10 cellular contexts compared by ENCODE assay signal in the genomic region with DNA sequence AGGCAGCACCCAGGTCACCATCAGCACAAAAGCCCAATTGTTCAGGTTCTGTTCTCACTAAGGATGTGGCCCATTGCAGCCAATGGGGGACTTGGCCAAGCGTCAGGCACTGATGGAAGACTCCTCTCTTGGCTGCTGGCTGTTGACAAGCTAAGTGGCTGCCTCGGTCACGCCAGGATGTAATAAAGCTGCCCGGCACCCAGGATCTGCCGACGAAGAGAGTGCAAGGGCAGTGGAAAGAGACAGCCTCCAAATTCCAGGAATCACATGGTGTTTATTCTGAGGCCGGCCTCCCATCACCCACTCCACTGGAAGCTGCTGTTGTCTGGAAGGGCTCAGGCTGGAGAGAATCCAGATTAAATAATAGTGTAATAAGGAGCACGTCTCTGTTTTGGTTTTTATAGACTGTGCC.
DNase-seq lines count a peak whose midpoint lies in the region; ATAC-seq and TF ChIP-seq lines count a peak whose summit lies in the region.
"Had no signal": no experiment of that assay in that cellular context is flagged by ENCODE, and none has a peak within 500 bp of the region (broad histone marks: within the 10 kb centered on the region; RNA-seq: fewer than 3 reads in every experiment).

No MANE protein-coding gene starts in this region.

- H3K9me3 Mint-ChIP-seq in T-cell: peaks cover 5 to 16% (median 13%) of the 10 kb centered on the region in 3 donors

- no peaks in the 10 kb centered on the region for H3K27me3 Mint-ChIP-seq in T-cell

- CTCF ChIA-PET in T-cell (lab: Charles Lee): no interaction called here

- ATAC-seq in left ventricle myocardium superior (peak; percentile 99), HG03095 (IDR thresholded peaks at IDR 0.05; ENCODE audit: unreplicated experiment) (no peak), HG03439 (IDR thresholded peaks at IDR 0.05; ENCODE audit: unreplicated experiment) (no peak), T-cell (replicated peaks in 1 of 4) (no peak)
- ATAC-seq: stimulated activated effector memory CD8-positive, alpha-beta T cell treated with anti-CD3 and anti-CD28 coated beads, Interleukin-12 subunit alpha, Interleukin-12 subunit beta, amount 100 ng/mL, for 72 hours had no signal

- H3K27ac Mint-ChIP-seq in T-cell: no peak overlapping the region
- H3K27ac Mint-ChIP-seq: IgD-negative memory B cell; stimulated activated effector memory CD8-positive, alpha-beta T cell treated with anti-CD3 and anti-CD28 coated beads, Interleukin-12 subunit alpha, Interleukin-12 subunit beta, amount 100 ng/mL, for 72 hours had no signal

- no peak for TF ChIP-seq CTCF in retinal pigment epithelial cell (conservative IDR thresholded peaks at IDR 0.05; ENCODE audit: low read depth, low read length)

- no peak overlapping the region for H3K4me3 ChIP-seq in retinal pigment epithelial cell (ENCODE audit: low read length)

- H3K36me3 Mint-ChIP-seq in T-cell: no peaks in the 10 kb centered on the region
- H3K36me3 Mint-ChIP-seq: stimulated activated effector memory CD8-positive, alpha-beta T cell treated with anti-CD3 and anti-CD28 coated beads, Interleukin-12 subunit alpha, Interleukin-12 subunit beta, amount 100 ng/mL, for 72 hours had no signal

- H3K4me1 Mint-ChIP-seq in T-cell: no peaks in the 10 kb centered on the region
- H3K4me1 Mint-ChIP-seq: IgD-negative memory B cell; stimulated activated effector memory CD8-positive, alpha-beta T cell treated with anti-CD3 and anti-CD28 coated beads, Interleukin-12 subunit alpha, Interleukin-12 subunit beta, amount 100 ng/mL, for 72 hours had no signal

- no peak overlapping the region for H3K4me3 Mint-ChIP-seq in T-cell
- H3K4me3 Mint-ChIP-seq: IgD-negative memory B cell; stimulated activated effector memory CD8-positive, alpha-beta T cell treated with anti-CD3 and anti-CD28 coated beads, Interleukin-12 subunit alpha, Interleukin-12 subunit beta, amount 100 ng/mL, for 72 hours had no signal

- intact Hi-C loops in left ventricle myocardium superior (cut with micrococcal nuclease): no loop called here

- DNase-seq in EL (peak; percentile 72), amniotic epithelial cell (ENCODE audit: low read depth) (peak; percentile 30), left ventricle myocardium superior (peak; percentile 82), retinal pigment epithelial cell (ENCODE audit: low read depth) (peak; percentile 5), AML-193 (lab: John Stamatoyannopoulos, UW) (no peak), T-cell (no peak)

- POLR2A ChIA-PET in T-cell (lab: Charles Lee): no interaction called here

Comparison
In these comparisons a context has a peak if more than half of its experiments do, and no peak if none do; other contexts are left out.
1. DNase-seq: peak in EL (single experiment), amniotic epithelial cell (single experiment), left ventricle myocardium superior (single experiment) and retinal pigment epithelial cell (single experiment); none in AML-193 (0 of 2) and T-cell (0 of 34).